ENCODE assay signal across 25 cellular contexts in genomic region chr22:47023871-47024270, GRCh38.
"Had no signal": no experiment of that assay in that cellular context is flagged by ENCODE, and none has a peak within 500 bp of the region (broad histone marks: within the 10 kb centered on the region; RNA-seq: fewer than 3 reads in every experiment).

No MANE protein-coding gene starts in this region.

- H3K4me3 Mint-ChIP-seq: activated B cell treated with CpG ODN at 0.5 μM for 24 hours; activated CD4-positive, alpha-beta memory T cell treated with anti-CD3 and anti-CD28 coated beads, Interleukin-2, amount 10 ng/mL, durations not matched to agents 7 days and 5 days; activated CD4-positive, alpha-beta T cell treated with anti-CD3 and anti-CD28 coated beads, Interleukin-2, amount 10 ng/mL, durations not matched to agents 7 days and 5 days; activated naive CD4-positive, alpha-beta T cell treated with anti-CD3 and anti-CD28 coated beads for 36 hours; activated naive CD8-positive, alpha-beta T cell; brain had no signal

- H3K9me3 Mint-ChIP-seq: activated naive CD4-positive, alpha-beta T cell treated with anti-CD3 and anti-CD28 coated beads for 36 hours had no signal

- H3K27me3 Mint-ChIP-seq: activated B cell treated with CpG ODN at 0.5 μM for 24 hours; activated CD4-positive, alpha-beta memory T cell treated with anti-CD3 and anti-CD28 coated beads, Interleukin-2, amount 10 ng/mL, durations not matched to agents 7 days and 5 days; activated CD4-positive, alpha-beta T cell treated with anti-CD3 and anti-CD28 coated beads, Interleukin-2, amount 10 ng/mL, durations not matched to agents 7 days and 5 days; activated naive CD8-positive, alpha-beta T cell; brain had no signal

- H3K27ac Mint-ChIP-seq: activated B cell treated with CpG ODN at 0.5 μM for 24 hours; activated CD4-positive, alpha-beta memory T cell treated with anti-CD3 and anti-CD28 coated beads, Interleukin-2, amount 10 ng/mL, durations not matched to agents 7 days and 5 days; activated CD4-positive, alpha-beta T cell treated with anti-CD3 and anti-CD28 coated beads, Interleukin-2, amount 10 ng/mL, durations not matched to agents 7 days and 5 days; activated naive CD4-positive, alpha-beta T cell treated with anti-CD3 and anti-CD28 coated beads for 36 hours; activated naive CD8-positive, alpha-beta T cell; brain had no signal

- H3K27ac ChIP-seq: cardiac muscle cell had no signal

- H3K27me3 ChIP-seq: cardiac muscle cell had no signal

- DNase-seq: activated B cell treated with CpG ODN at 0.5 μM for 24 hours; activated CD4-positive, alpha-beta memory T cell treated with anti-CD3 and anti-CD28 coated beads, Interleukin-2, amount 10 ng/mL, durations not matched to agents 7 days and 5 days; activated CD4-positive, alpha-beta T cell treated with anti-CD3 and anti-CD28 coated beads for 1 hour; activated CD4-positive, alpha-beta T cell treated with anti-CD3 and anti-CD28 coated beads, Interleukin-2, amount 10 ng/mL, durations not matched to agents 7 days and 5 days; activated gamma-delta T cell; activated naive CD4-positive, alpha-beta T cell treated with anti-CD3 and anti-CD28 coated beads for 36 hours; activated T-cell treated with anti-CD3 and anti-CD28 coated beads for 4 hours; amygdala; KG1; NCI-H1092 treated with DMSO at 0.1 percent for 48 hours; NCI-H1417 treated with DMSO at 0.1 percent for 48 hours; NCI-H1694; NCI-H2029; NCI-H2107; NCI-H2171 treated with DMSO at 0.1 percent for 48 hours; NCI-H345; NCI-H510A; NCI-H526 treated with DMSO at 0.1 percent for 48 hours; NCI-H82; SIG-M5; T-helper 2 cell; T1000 had no signal

- H3K4me3 ChIP-seq: cardiac muscle cell had no signal

- H3K4me1 Mint-ChIP-seq: activated B cell treated with CpG ODN at 0.5 μM for 24 hours; activated CD4-positive, alpha-beta memory T cell treated with anti-CD3 and anti-CD28 coated beads, Interleukin-2, amount 10 ng/mL, durations not matched to agents 7 days and 5 days; activated CD4-positive, alpha-beta T cell treated with anti-CD3 and anti-CD28 coated beads, Interleukin-2, amount 10 ng/mL, durations not matched to agents 7 days and 5 days; brain had no signal

- H3K36me3 ChIP-seq: cardiac muscle cell had no signal
